ENCODE assay signal across 1 cellular context in the genomic region with DNA sequence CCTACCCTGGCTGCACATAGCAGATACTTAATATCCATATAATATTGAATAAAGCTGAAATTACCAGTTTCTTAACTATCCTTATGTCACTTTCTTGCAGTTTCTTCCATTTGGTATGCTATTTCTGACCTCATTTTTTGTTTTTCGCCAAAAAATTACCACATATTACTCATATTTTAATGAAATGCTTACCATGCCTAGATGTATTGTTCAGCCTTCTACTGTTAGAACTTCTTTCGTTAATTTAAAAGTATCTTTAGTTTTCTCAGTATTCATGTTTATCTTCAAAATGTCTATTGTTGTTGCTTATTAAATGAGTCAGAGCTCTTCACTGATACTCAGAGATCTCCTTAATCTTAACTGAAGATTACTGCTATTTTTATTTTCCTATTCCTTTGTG.
TF ChIP-seq lines count a peak whose summit lies in the region.

No MANE protein-coding gene starts in this region.

TF ChIP-seq in GM12878, 131 proteins besides CTCF, POLR2A, EP300 and RAD21:
- TF ChIP-seq KLF5 (IDR thresholded peaks at IDR 0.05; ENCODE audit: partially characterized antibody) (no peak), SUZ12 (IDR thresholded peaks at IDR 0.05; ENCODE audit: unreplicated experiment) (no peak)
